In the genomic region with DNA sequence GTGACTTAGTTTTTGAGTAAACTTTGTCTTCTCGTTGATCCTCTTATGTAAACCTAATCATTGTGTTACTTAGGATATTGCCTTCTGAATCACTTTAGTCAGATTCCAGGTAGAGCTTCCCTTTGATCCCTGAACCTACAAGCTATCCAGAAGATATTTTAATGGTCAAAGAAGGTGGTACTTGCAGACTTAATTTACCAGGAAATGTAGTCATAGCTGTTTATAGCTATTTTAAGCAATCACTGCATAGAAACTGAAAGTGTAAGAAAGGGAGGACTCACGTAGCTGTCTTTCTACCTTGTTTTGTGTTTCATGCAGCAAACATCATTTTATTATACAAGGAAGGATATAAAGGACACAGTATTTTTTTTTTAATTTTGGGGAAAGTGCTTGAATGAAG, we compare ENCODE assay signal across 7 cellular contexts.
DNase-seq lines count a peak whose midpoint lies in the region; ATAC-seq lines count a peak whose summit lies in the region.

No MANE protein-coding gene starts in this region.

- peak overlapping the region; percentile 79 for H3K27ac ChIP-seq in naive thymus-derived CD4-positive, alpha-beta T cell (ENCODE audit: low read depth, low read length)

- intact Hi-C loops in activated T-helper 1 cell treated with anti-CD3 and anti-CD28 coated beads, Interleukin-12 subunit alpha, Interleukin-12 subunit beta, Interleukin-2, Interleukin-4 antibody, amounts not matched to agents 30 ng/mL and 10 ng/mL and 1 ng/mL, durations not matched to agents 14 hours and 24 hours and 36 hours (cut with micrococcal nuclease), result loop anchor here (2.0 kb wide), 1 partner anchor 122 kb away; no protein-coding TSS in a partner anchor
- intact Hi-C loops in naive thymus-derived CD4-positive, alpha-beta T cell (cut with micrococcal nuclease), result loop anchor here in 1 of 2 donors (1.0 kb wide), 1 partner anchor 190 kb away; no protein-coding TSS in a partner anchor

- H3K9me3 ChIP-seq in naive thymus-derived CD4-positive, alpha-beta T cell (ENCODE audit: control insufficient read depth in 2 of 3, low read length in 3 of 3), result no peaks in the 10 kb centered on the region

- CTCF ChIA-PET in naive thymus-derived CD4-positive, alpha-beta T cell (lab: Charles Lee), result no interaction called here

- H3K27me3 Mint-ChIP-seq in activated T-helper 1 cell treated with anti-CD3 and anti-CD28 coated beads, Interleukin-12 subunit alpha, Interleukin-12 subunit beta, Interleukin-2, Interleukin-4 antibody, amounts not matched to agents 30 ng/mL and 10 ng/mL and 1 ng/mL, durations not matched to agents 14 hours and 24 hours and 36 hours (ENCODE audit: insufficient read depth), result no peaks in the 10 kb centered on the region
- no peaks in the 10 kb centered on the region for H3K27me3 Mint-ChIP-seq in naive thymus-derived CD4-positive, alpha-beta T cell

- peaks cover 5 to 10% of the 10 kb centered on the region in 2 donors for H3K4me1 ChIP-seq in naive thymus-derived CD4-positive, alpha-beta T cell (ENCODE audit: control insufficient read depth in 2 of 2, insufficient read depth in 2 of 2, low read length in 2 of 2)

- POLR2A ChIA-PET in naive thymus-derived CD4-positive, alpha-beta T cell (lab: Charles Lee), result interaction anchor here (0.5 to 1.0 kb wide), 2 partner anchors 23 to 87 kb away, joined by 3 read pairs; no protein-coding TSS in a partner anchor

- H3K36me3 ChIP-seq in naive thymus-derived CD4-positive, alpha-beta T cell (ENCODE audit: control insufficient read depth in 2 of 3, insufficient read depth in 3 of 3, low read length in 3 of 3), result no peaks in the 10 kb centered on the region

- peaks cover 19% of the 10 kb centered on the region for H3K4me1 Mint-ChIP-seq in activated T-helper 1 cell treated with anti-CD3 and anti-CD28 coated beads, Interleukin-12 subunit alpha, Interleukin-12 subunit beta, Interleukin-2, Interleukin-4 antibody, amounts not matched to agents 30 ng/mL and 10 ng/mL and 1 ng/mL, durations not matched to agents 14 hours and 24 hours and 36 hours (ENCODE audit: low read depth)
- peaks cover 15 to 49% (median 33%) of the 10 kb centered on the region in 7 donors for H3K4me1 Mint-ChIP-seq in naive thymus-derived CD4-positive, alpha-beta T cell

- no peak for DNase-seq in activated T-helper 1 cell treated with anti-CD3 and anti-CD28 coated beads, Interleukin-12 subunit alpha, Interleukin-12 subunit beta, Interleukin-2, Interleukin-4 antibody, amounts not matched to agents 30 ng/mL and 10 ng/mL and 1 ng/mL, durations not matched to agents 14 hours and 24 hours and 36 hours (ENCODE audit: low spot score)
- DNase-seq in naive thymus-derived CD4-positive, alpha-beta T cell, result peak in 5 of 9 donors; percentile 8 to 44 (median 25)
- DNase-seq in cerebellar nuclear complex (lab: John Stamatoyannopoulos, UW), result no peak
- DNase-seq in cerebellum (ENCODE audit: low spot score), result no peak
- DNase-seq in stimulated activated CD4-positive, alpha-beta T cell treated with anti-CD3 and anti-CD28 coated beads, Interleukin-1b, Interleukin-23, amount 100 ng/mL, for 48 hours, result no peak

- H3K36me3 Mint-ChIP-seq in activated T-helper 1 cell treated with anti-CD3 and anti-CD28 coated beads, Interleukin-12 subunit alpha, Interleukin-12 subunit beta, Interleukin-2, Interleukin-4 antibody, amounts not matched to agents 30 ng/mL and 10 ng/mL and 1 ng/mL, durations not matched to agents 14 hours and 24 hours and 36 hours (ENCODE audit: low read depth), result peaks cover 6% of the 10 kb centered on the region
- H3K36me3 Mint-ChIP-seq in naive thymus-derived CD4-positive, alpha-beta T cell, result peaks cover 0 to 22% (median 4%) of the 10 kb centered on the region in 5 donors

- H3K27me3 ChIP-seq in naive thymus-derived CD4-positive, alpha-beta T cell (ENCODE audit: control insufficient read depth in 2 of 2, insufficient read depth in 2 of 2, low read length in 2 of 2), result no peaks in the 10 kb centered on the region

- peak overlapping the region; percentile 75 for H3K27ac Mint-ChIP-seq in activated T-helper 1 cell treated with anti-CD3 and anti-CD28 coated beads, Interleukin-12 subunit alpha, Interleukin-12 subunit beta, Interleukin-2, Interleukin-4 antibody, amounts not matched to agents 30 ng/mL and 10 ng/mL and 1 ng/mL, durations not matched to agents 14 hours and 24 hours and 36 hours
- peak overlapping the region; percentile 91 to 100 (median 97) for H3K27ac Mint-ChIP-seq in naive thymus-derived CD4-positive, alpha-beta T cell

- peak; percentile 85 for ATAC-seq in GM19324 (IDR thresholded peaks at IDR 0.05; ENCODE audit: low FRiP score, unreplicated experiment)
- ATAC-seq in HG02970 (IDR thresholded peaks at IDR 0.05; ENCODE audit: low FRiP score, unreplicated experiment), result peak; percentile 73
- ATAC-seq in naive thymus-derived CD4-positive, alpha-beta T cell, result peak; percentile 69

- H3K9me3 Mint-ChIP-seq in activated T-helper 1 cell treated with anti-CD3 and anti-CD28 coated beads, Interleukin-12 subunit alpha, Interleukin-12 subunit beta, Interleukin-2, Interleukin-4 antibody, amounts not matched to agents 30 ng/mL and 10 ng/mL and 1 ng/mL, durations not matched to agents 14 hours and 24 hours and 36 hours, result no peaks in the 10 kb centered on the region
- H3K9me3 Mint-ChIP-seq in naive thymus-derived CD4-positive, alpha-beta T cell, result no peaks in the 10 kb centered on the region

- peak overlapping the region; percentile 51 for H3K4me3 ChIP-seq in naive thymus-derived CD4-positive, alpha-beta T cell (ENCODE audit: low read length)

- H3K4me3 Mint-ChIP-seq in activated T-helper 1 cell treated with anti-CD3 and anti-CD28 coated beads, Interleukin-12 subunit alpha, Interleukin-12 subunit beta, Interleukin-2, Interleukin-4 antibody, amounts not matched to agents 30 ng/mL and 10 ng/mL and 1 ng/mL, durations not matched to agents 14 hours and 24 hours and 36 hours, result peak overlapping the region; percentile 75
- peak overlapping the region; percentile 78 to 95 (median 87) for H3K4me3 Mint-ChIP-seq in naive thymus-derived CD4-positive, alpha-beta T cell

Comparison
In these comparisons a context has a peak if more than half of its experiments do, and no peak if none do; other contexts are left out.
1. DNase-seq: peak in naive thymus-derived CD4-positive, alpha-beta T cell (5 of 9); none in activated T-helper 1 cell treated with anti-CD3 and anti-CD28 coated beads, Interleukin-12 subunit alpha, Interleukin-12 subunit beta, Interleukin-2, Interleukin-4 antibody, amounts not matched to agents 30 ng/mL and 10 ng/mL and 1 ng/mL, durations not matched to agents 14 hours and 24 hours and 36 hours (single experiment), cerebellar nuclear complex (0 of 2), cerebellum (single experiment) and stimulated activated CD4-positive, alpha-beta T cell treated with anti-CD3 and anti-CD28 coated beads, Interleukin-1b, Interleukin-23, amount 100 ng/mL, for 48 hours (single experiment).
2. Peak in every context shown above with its lines, with median percentiles within 50 percentile points of each other: ATAC-seq.